18 cellular contexts compared by ENCODE assay signal in the genomic region with DNA sequence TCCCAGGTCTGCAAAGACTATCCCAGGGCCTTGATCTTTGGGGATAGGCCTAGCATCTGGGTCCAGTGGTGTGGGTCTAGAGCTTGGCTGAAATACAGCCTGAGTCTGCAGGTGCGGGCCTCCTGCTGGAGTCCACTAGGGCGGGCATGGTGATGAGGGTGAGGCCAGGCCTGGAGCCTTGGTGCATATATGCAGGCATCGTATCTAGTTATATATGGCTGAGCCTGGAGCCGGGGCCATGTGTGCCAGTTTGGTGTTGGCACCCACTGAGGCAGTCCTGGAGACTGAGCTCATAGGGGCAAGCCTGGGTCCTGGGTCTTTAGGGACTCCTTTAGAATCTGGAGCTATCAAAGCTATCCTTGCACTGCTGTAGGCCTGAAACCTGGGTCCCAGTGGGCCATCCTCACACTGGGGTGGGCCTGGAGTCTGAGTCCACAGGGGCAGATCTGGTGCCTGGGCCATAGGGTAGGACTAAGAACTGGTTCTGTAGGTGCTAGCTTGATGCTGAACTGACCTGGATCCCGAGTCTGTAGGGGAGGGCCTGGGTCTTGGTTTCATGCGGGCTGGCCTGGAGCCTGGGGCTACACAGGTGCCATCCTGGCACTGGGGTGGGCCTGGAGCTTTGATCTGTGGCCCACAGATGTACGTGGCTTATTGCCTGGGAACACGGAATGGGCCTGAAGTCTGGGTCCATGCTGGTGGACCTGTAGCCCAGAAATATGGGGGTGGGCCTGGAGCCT.
"Had no signal": no experiment of that assay in that cellular context is flagged by ENCODE, and none has a peak within 500 bp of the region (broad histone marks: within the 10 kb centered on the region; RNA-seq: fewer than 3 reads in every experiment).

No MANE protein-coding gene starts in this region.

- DNase-seq: caudate nucleus; effector memory CD4-positive, alpha-beta T cell; esophagus squamous epithelium; foreskin fibroblast; glutamatergic neuron; islet precursor cell; lower lobe of right lung; retina; right lobe of liver; stimulated activated CD4-positive, alpha-beta T cell treated with anti-CD3 and anti-CD28 coated beads, Interleukin-2, amount 100 ng/mL, for 24 hours; stimulated activated CD4-positive, alpha-beta T cell treated with anti-CD3 and anti-CD28 coated beads, Interleukin-4, amount 100 ng/mL, for 4 hours; stimulated activated naive CD4-positive, alpha-beta T cell; testis had no signal

- H3K4me1 ChIP-seq: esophagus squamous epithelium, left lung, lower lobe of right lung, psoas muscle, testis, tibial nerve had no signal

- H3K4me3 ChIP-seq: esophagus squamous epithelium, gastroesophageal sphincter, left lung, lower lobe of right lung, psoas muscle, right lobe of liver, testis, tibial nerve had no signal

- ATAC-seq: gastroesophageal sphincter, left lung, psoas muscle had no signal

- H3K9me3 ChIP-seq: esophagus squamous epithelium, gastroesophageal sphincter, left lung, lower lobe of right lung, psoas muscle, right lobe of liver, testis, tibial nerve had no signal

- H3K27ac ChIP-seq: epithelial cell of prostate, esophagus squamous epithelium, gastroesophageal sphincter, left lung, lower lobe of right lung, psoas muscle, right lobe of liver, testis, tibial nerve had no signal

- H3K36me3 ChIP-seq: esophagus squamous epithelium, gastroesophageal sphincter, left lung, lower lobe of right lung, right lobe of liver, tibial nerve had no signal

- H3K27me3 ChIP-seq: esophagus squamous epithelium, gastroesophageal sphincter, left lung, right lobe of liver, testis, tibial nerve had no signal
